Comparison of ENCODE assay signal across 1 cellular context in the genomic region with DNA sequence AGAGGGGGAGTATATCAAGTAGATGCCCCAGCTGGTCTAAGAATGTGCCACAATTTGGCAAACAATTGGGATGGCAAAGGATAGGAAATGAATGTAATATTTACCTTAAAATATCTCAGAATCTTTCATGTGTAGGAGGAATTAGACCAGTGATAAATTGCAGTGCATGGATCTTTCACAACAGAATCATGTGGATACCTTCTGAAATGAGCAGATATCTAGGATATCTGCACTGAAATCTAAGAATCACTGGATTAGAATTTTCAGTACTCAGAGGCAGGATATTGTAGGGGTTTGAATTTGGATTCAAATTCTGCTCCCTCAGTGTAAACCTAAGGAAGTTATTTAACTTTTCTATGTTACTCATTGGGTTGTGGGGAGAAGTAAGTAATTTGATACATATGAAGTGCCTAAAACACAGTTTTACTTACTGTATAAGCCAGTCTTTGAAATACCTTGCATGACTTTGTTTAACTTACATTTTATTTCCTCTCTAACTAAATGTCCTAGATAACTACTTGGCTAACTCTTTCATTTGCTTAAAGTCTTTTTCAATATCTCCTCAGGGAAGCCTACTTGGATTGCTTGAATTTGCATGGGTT.
TF ChIP-seq lines count a peak whose summit lies in the region.

No MANE protein-coding gene starts in this region.

TF ChIP-seq in GM23338, 12 proteins besides CTCF, POLR2A, EP300 and RAD21 (continued from another document):
- TF ChIP-seq, protein P1, sequence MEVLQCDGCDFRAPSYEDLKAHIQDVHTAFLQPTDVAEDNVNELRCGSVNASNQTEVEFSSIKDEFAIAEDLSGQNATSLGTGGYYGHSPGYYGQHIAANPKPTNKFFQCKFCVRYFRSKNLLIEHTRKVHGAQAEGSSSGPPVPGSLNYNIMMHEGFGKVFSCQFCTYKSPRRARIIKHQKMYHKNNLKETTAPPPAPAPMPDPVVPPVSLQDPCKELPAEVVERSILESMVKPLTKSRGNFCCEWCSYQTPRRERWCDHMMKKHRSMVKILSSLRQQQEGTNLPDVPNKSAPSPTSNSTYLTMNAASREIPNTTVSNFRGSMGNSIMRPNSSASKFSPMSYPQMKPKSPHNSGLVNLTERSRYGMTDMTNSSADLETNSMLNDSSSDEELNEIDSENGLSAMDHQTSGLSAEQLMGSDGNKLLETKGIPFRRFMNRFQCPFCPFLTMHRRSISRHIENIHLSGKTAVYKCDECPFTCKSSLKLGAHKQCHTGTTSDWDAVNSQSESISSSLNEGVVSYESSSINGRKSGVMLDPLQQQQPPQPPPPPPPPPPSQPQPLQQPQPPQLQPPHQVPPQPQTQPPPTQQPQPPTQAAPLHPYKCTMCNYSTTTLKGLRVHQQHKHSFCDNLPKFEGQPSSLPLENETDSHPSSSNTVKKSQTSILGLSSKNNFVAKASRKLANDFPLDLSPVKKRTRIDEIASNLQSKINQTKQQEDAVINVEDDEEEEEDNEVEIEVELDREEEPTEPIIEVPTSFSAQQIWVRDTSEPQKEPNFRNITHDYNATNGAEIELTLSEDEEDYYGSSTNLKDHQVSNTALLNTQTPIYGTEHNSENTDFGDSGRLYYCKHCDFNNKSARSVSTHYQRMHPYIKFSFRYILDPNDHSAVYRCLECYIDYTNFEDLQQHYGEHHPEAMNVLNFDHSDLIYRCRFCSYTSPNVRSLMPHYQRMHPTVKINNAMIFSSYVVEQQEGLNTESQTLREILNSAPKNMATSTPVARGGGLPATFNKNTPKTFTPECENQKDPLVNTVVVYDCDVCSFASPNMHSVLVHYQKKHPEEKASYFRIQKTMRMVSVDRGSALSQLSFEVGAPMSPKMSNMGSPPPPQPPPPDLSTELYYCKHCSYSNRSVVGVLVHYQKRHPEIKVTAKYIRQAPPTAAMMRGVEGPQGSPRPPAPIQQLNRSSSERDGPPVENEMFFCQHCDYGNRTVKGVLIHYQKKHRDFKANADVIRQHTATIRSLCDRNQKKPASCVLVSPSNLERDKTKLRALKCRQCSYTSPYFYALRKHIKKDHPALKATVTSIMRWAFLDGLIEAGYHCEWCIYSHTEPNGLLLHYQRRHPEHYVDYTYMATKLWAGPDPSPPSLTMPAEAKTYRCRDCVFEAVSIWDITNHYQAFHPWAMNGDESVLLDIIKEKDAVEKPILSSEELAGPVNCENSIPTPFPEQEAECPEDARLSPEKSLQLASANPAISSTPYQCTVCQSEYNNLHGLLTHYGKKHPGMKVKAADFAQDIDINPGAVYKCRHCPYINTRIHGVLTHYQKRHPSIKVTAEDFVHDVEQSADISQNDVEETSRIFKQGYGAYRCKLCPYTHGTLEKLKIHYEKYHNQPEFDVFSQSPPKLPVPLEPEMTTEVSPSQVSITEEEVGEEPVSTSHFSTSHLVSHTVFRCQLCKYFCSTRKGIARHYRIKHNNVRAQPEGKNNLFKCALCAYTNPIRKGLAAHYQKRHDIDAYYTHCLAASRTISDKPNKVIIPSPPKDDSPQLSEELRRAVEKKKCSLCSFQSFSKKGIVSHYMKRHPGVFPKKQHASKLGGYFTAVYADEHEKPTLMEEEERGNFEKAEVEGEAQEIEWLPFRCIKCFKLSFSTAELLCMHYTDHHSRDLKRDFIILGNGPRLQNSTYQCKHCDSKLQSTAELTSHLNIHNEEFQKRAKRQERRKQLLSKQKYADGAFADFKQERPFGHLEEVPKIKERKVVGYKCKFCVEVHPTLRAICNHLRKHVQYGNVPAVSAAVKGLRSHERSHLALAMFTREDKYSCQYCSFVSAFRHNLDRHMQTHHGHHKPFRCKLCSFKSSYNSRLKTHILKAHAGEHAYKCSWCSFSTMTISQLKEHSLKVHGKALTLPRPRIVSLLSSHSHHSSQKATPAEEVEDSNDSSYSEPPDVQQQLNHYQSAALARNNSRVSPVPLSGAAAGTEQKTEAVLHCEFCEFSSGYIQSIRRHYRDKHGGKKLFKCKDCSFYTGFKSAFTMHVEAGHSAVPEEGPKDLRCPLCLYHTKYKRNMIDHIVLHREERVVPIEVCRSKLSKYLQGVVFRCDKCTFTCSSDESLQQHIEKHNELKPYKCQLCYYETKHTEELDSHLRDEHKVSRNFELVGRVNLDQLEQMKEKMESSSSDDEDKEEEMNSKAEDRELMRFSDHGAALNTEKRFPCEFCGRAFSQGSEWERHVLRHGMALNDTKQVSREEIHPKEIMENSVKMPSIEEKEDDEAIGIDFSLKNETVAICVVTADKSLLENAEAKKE (CRISPR knock-in tag; IDR thresholded peaks at IDR 0.05) = no peak
- TF ChIP-seq, protein P2, sequence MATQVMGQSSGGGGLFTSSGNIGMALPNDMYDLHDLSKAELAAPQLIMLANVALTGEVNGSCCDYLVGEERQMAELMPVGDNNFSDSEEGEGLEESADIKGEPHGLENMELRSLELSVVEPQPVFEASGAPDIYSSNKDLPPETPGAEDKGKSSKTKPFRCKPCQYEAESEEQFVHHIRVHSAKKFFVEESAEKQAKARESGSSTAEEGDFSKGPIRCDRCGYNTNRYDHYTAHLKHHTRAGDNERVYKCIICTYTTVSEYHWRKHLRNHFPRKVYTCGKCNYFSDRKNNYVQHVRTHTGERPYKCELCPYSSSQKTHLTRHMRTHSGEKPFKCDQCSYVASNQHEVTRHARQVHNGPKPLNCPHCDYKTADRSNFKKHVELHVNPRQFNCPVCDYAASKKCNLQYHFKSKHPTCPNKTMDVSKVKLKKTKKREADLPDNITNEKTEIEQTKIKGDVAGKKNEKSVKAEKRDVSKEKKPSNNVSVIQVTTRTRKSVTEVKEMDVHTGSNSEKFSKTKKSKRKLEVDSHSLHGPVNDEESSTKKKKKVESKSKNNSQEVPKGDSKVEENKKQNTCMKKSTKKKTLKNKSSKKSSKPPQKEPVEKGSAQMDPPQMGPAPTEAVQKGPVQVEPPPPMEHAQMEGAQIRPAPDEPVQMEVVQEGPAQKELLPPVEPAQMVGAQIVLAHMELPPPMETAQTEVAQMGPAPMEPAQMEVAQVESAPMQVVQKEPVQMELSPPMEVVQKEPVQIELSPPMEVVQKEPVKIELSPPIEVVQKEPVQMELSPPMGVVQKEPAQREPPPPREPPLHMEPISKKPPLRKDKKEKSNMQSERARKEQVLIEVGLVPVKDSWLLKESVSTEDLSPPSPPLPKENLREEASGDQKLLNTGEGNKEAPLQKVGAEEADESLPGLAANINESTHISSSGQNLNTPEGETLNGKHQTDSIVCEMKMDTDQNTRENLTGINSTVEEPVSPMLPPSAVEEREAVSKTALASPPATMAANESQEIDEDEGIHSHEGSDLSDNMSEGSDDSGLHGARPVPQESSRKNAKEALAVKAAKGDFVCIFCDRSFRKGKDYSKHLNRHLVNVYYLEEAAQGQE (IDR thresholded peaks at IDR 0.05; ENCODE audit: unreplicated experiment) = no peak
